In genomic region chr12:62466018-62466595, GRCh38 we compare ENCODE assay signal across 7 cellular contexts.
DNase-seq lines count a peak whose midpoint lies in the region; ATAC-seq and TF ChIP-seq lines count a peak whose summit lies in the region.

No MANE protein-coding gene starts in this region.

- no peak for TF ChIP-seq CTCF in GM06990 (IDR thresholded peaks at IDR 0.05; ENCODE audit: insufficient read depth, low read length, poor library complexity, severe bottlenecking)

- peak overlapping the region; percentile 96 for H3K4me3 ChIP-seq in GM06990 (replicated peaks; ENCODE audit: low read depth, low read length)
- H3K4me3 ChIP-seq in HUES6 (ENCODE audit: low read depth, low read length), result peak overlapping the region; percentile 94

- peaks cover 8% of the 10 kb centered on the region for H3K9me3 ChIP-seq in HUES6 (ENCODE audit: control insufficient read depth, insufficient read depth, low read depth, low read length)

- H3K4me1 ChIP-seq in HUES6 (ENCODE audit: control insufficient read depth, insufficient read depth, low read length), result no peaks in the 10 kb centered on the region

- H3K27ac Mint-ChIP-seq in T-helper 2 cell treated with Interferon-gamma antibody and Interleukin-4, amounts not matched to agents 5 μg/mL and 100 μg/mL, for 36 hours, result peak overlapping the region; percentile 88

- peaks cover 5% of the 10 kb centered on the region for H3K36me3 Mint-ChIP-seq in T-helper 2 cell treated with Interferon-gamma antibody and Interleukin-4, amounts not matched to agents 5 μg/mL and 100 μg/mL, for 36 hours (ENCODE audit: low read depth)

- DNase-seq in GM06990 (ENCODE audit: extremely low read depth, insufficient read length) (no peak), kidney tubule cell (ENCODE audit: low spot score) (peak; percentile 31)
- peak; percentile 6 for DNase-seq in T-helper 2 cell treated with Interferon-gamma antibody and Interleukin-4, amounts not matched to agents 5 μg/mL and 100 μg/mL, for 36 hours (ENCODE audit: low spot score)
- peak; percentile 5 for DNase-seq in stimulated activated CD4-positive, alpha-beta T cell treated with anti-CD3 and anti-CD28 coated beads, Interleukin-4, amount 100 ng/mL, for 1 hour

- H3K27ac ChIP-seq in HUES6 (ENCODE audit: low read depth, low read length), result no peak overlapping the region
- H3K27ac ChIP-seq in cingulate gyrus (ENCODE audit: low read depth, low read length), result peak overlapping the region; percentile 72

- H3K4me3 Mint-ChIP-seq in T-helper 2 cell treated with Interferon-gamma antibody and Interleukin-4, amounts not matched to agents 5 μg/mL and 100 μg/mL, for 36 hours, result peak overlapping the region; percentile 97

- H3K9ac ChIP-seq in HUES6 (ENCODE audit: low read length), result peak overlapping the region; percentile 64

- ATAC-seq in GM21515 (IDR thresholded peaks at IDR 0.05; ENCODE audit: unreplicated experiment), result peak; percentile 40

- no peaks in the 10 kb centered on the region for H3K27me3 ChIP-seq in GM06990 (replicated peaks; ENCODE audit: control insufficient read depth, insufficient read depth, low read length)
- no peaks in the 10 kb centered on the region for H3K27me3 ChIP-seq in HUES6 (ENCODE audit: control insufficient read depth, insufficient read depth, low read length)

- H3K36me3 ChIP-seq in GM06990 (ENCODE audit: control insufficient read depth, insufficient read depth, low read length) (no peaks in the 10 kb centered on the region), HUES6 (ENCODE audit: control insufficient read depth, insufficient read depth, low read length) (no peaks in the 10 kb centered on the region)

- peaks cover 18% of the 10 kb centered on the region for H3K4me1 Mint-ChIP-seq in T-helper 2 cell treated with Interferon-gamma antibody and Interleukin-4, amounts not matched to agents 5 μg/mL and 100 μg/mL, for 36 hours (ENCODE audit: low read depth)

- H3K9me3 Mint-ChIP-seq in T-helper 2 cell treated with Interferon-gamma antibody and Interleukin-4, amounts not matched to agents 5 μg/mL and 100 μg/mL, for 36 hours, result peaks cover 25% of the 10 kb centered on the region

- peaks cover 3% of the 10 kb centered on the region for H3K27me3 Mint-ChIP-seq in T-helper 2 cell treated with Interferon-gamma antibody and Interleukin-4, amounts not matched to agents 5 μg/mL and 100 μg/mL, for 36 hours (ENCODE audit: low read depth)
